In genomic region chr19:54115071-54116063, GRCh38 we compare ENCODE assay signal across 1 cellular context.
TF ChIP-seq lines count a peak whose summit lies in the region.

A gene with protein sequence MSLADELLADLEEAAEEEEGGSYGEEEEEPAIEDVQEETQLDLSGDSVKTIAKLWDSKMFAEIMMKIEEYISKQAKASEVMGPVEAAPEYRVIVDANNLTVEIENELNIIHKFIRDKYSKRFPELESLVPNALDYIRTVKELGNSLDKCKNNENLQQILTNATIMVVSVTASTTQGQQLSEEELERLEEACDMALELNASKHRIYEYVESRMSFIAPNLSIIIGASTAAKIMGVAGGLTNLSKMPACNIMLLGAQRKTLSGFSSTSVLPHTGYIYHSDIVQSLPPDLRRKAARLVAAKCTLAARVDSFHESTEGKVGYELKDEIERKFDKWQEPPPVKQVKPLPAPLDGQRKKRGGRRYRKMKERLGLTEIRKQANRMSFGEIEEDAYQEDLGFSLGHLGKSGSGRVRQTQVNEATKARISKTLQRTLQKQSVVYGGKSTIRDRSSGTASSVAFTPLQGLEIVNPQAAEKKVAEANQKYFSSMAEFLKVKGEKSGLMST (plus strand): TSS chr19:54115754. CDS start chr19:54118279, 2,525 bp downstream.
TFPT (minus strand) TSS chr19:54115657; CDS start chr19:54115269, 388 bp downstream.

TF ChIP-seq in K562, 482 proteins besides CTCF, POLR2A, EP300 and RAD21 (continued from another document and continues in another):
- TF ChIP-seq ARID4B (CRISPR knock-in tag; IDR thresholded peaks at IDR 0.05) (peak; percentile 83), CC2D1A (IDR thresholded peaks at IDR 0.05) (peak; percentile 42; the same call in 1 of the 2 replicates), L3MBTL2 (IDR thresholded peaks at IDR 0.05) (peak; percentile 82), E2F8 (IDR thresholded peaks at IDR 0.05; ENCODE audit: low read depth, partially characterized antibody) (peak; percentile 85), ZNF561 (CRISPR knock-in tag; conservative IDR thresholded peaks at IDR 0.05) (no peak), ZNF79 (CRISPR knock-in tag; IDR thresholded peaks at IDR 0.05; ENCODE audit: low read depth) (no peak), KLF6 (CRISPR knock-in tag; IDR thresholded peaks at IDR 0.05; ENCODE audit: borderline replicate concordance) (no peak; the same call in 1 of the 2 replicates), TAF1 (IDR thresholded peaks at IDR 0.05; ENCODE audit: control insufficient read depth, extremely low read depth, insufficient read depth, low read length, severe bottlenecking) (peak; percentile 79), ZEB2 (IDR thresholded peaks at IDR 0.05) (no peak), ZNF830 (CRISPR knock-in tag; IDR thresholded peaks at IDR 0.05) (0 out of 2 replicates have a peak, but pooled peaks have one; percentile 84), MCM3 (IDR thresholded peaks at IDR 0.05) (no peak), ETV1 (tag; conservative IDR thresholded peaks at IDR 0.05; ENCODE audit: low read depth) (peak; percentile 57; the same call in 1 of the 2 replicates), BCOR (IDR thresholded peaks at IDR 0.05) (peak; percentile 63; the same call in 1 of the 2 replicates), RUNX1 (IDR thresholded peaks at IDR 0.05; ENCODE audit: low read depth) (no peak), TEAD4 (IDR thresholded peaks at IDR 0.05; ENCODE audit: low read length) (no peak), TEAD4 (CRISPR knock-in tag; IDR thresholded peaks at IDR 0.05; ENCODE audit: borderline replicate concordance) (no peak), RBM25 (IDR thresholded peaks at IDR 0.05; ENCODE audit: low read depth, low read length, severe bottlenecking) (peak; percentile 37), CBX5 (IDR thresholded peaks at IDR 0.05; ENCODE audit: borderline replicate concordance, low read depth) (no peak), NR0B1 (IDR thresholded peaks at IDR 0.05; ENCODE audit: partially characterized antibody) (no peak), CREM (IDR thresholded peaks at IDR 0.05; ENCODE audit: low read depth) (peak; percentile 99), PTRF (tag; IDR thresholded peaks at IDR 0.05) (no peak), TFAP4 (CRISPR knock-in tag; IDR thresholded peaks at IDR 0.05; ENCODE audit: borderline replicate concordance) (peak; percentile 86), MECOM (CRISPR knock-in tag; IDR thresholded peaks at IDR 0.05) (no peak), CHCHD3 (CRISPR knock-in tag; IDR thresholded peaks at IDR 0.05) (no peak), ZSCAN32 (CRISPR knock-in tag; IDR thresholded peaks at IDR 0.05) (no peak), DPF2 (IDR thresholded peaks at IDR 0.05) (0 out of 2 replicates have a peak, but pooled peaks have one; percentile 41), ZNF766 (CRISPR knock-in tag; conservative IDR thresholded peaks at IDR 0.05) (peak; percentile 96), RFX5 (IDR thresholded peaks at IDR 0.05; ENCODE audit: low read depth, low read length) (peak; percentile 24; the same call in 1 of the 2 replicates)
- TF ChIP-seq, protein P1, sequence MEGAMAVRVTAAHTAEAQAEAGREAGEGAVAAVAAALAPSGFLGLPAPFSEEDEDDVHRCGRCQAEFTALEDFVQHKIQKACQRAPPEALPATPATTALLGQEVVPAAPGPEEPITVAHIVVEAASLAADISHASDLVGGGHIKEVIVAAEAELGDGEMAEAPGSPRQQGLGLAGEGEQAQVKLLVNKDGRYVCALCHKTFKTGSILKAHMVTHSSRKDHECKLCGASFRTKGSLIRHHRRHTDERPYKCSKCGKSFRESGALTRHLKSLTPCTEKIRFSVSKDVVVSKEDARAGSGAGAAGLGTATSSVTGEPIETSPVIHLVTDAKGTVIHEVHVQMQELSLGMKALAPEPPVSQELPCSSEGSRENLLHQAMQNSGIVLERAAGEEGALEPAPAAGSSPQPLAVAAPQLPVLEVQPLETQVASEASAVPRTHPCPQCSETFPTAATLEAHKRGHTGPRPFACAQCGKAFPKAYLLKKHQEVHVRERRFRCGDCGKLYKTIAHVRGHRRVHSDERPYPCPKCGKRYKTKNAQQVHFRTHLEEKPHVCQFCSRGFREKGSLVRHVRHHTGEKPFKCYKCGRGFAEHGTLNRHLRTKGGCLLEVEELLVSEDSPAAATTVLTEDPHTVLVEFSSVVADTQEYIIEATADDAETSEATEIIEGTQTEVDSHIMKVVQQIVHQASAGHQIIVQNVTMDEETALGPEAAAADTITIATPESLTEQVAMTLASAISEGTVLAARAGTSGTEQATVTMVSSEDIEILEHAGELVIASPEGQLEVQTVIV (CRISPR knock-in tag; IDR thresholded peaks at IDR 0.05; ENCODE audit: borderline replicate concordance), result no peak
- TF ChIP-seq, protein P2, sequence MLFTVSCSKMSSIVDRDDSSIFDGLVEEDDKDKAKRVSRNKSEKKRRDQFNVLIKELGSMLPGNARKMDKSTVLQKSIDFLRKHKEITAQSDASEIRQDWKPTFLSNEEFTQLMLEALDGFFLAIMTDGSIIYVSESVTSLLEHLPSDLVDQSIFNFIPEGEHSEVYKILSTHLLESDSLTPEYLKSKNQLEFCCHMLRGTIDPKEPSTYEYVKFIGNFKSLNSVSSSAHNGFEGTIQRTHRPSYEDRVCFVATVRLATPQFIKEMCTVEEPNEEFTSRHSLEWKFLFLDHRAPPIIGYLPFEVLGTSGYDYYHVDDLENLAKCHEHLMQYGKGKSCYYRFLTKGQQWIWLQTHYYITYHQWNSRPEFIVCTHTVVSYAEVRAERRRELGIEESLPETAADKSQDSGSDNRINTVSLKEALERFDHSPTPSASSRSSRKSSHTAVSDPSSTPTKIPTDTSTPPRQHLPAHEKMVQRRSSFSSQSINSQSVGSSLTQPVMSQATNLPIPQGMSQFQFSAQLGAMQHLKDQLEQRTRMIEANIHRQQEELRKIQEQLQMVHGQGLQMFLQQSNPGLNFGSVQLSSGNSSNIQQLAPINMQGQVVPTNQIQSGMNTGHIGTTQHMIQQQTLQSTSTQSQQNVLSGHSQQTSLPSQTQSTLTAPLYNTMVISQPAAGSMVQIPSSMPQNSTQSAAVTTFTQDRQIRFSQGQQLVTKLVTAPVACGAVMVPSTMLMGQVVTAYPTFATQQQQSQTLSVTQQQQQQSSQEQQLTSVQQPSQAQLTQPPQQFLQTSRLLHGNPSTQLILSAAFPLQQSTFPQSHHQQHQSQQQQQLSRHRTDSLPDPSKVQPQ (CRISPR knock-in tag; IDR thresholded peaks at IDR 0.05; ENCODE audit: borderline replicate concordance), result no peak
- TF ChIP-seq, protein P3, sequence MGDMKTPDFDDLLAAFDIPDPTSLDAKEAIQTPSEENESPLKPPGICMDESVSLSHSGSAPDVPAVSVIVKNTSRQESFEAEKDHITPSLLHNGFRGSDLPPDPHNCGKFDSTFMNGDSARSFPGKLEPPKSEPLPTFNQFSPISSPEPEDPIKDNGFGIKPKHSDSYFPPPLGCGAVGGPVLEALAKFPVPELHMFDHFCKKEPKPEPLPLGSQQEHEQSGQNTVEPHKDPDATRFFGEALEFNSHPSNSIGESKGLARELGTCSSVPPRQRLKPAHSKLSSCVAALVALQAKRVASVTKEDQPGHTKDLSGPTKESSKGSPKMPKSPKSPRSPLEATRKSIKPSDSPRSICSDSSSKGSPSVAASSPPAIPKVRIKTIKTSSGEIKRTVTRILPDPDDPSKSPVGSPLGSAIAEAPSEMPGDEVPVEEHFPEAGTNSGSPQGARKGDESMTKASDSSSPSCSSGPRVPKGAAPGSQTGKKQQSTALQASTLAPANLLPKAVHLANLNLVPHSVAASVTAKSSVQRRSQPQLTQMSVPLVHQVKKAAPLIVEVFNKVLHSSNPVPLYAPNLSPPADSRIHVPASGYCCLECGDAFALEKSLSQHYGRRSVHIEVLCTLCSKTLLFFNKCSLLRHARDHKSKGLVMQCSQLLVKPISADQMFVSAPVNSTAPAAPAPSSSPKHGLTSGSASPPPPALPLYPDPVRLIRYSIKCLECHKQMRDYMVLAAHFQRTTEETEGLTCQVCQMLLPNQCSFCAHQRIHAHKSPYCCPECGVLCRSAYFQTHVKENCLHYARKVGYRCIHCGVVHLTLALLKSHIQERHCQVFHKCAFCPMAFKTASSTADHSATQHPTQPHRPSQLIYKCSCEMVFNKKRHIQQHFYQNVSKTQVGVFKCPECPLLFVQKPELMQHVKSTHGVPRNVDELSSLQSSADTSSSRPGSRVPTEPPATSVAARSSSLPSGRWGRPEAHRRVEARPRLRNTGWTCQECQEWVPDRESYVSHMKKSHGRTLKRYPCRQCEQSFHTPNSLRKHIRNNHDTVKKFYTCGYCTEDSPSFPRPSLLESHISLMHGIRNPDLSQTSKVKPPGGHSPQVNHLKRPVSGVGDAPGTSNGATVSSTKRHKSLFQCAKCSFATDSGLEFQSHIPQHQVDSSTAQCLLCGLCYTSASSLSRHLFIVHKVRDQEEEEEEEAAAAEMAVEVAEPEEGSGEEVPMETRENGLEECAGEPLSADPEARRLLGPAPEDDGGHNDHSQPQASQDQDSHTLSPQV (IDR thresholded peaks at IDR 0.05), result peak; percentile 90
- TF ChIP-seq, protein P4, sequence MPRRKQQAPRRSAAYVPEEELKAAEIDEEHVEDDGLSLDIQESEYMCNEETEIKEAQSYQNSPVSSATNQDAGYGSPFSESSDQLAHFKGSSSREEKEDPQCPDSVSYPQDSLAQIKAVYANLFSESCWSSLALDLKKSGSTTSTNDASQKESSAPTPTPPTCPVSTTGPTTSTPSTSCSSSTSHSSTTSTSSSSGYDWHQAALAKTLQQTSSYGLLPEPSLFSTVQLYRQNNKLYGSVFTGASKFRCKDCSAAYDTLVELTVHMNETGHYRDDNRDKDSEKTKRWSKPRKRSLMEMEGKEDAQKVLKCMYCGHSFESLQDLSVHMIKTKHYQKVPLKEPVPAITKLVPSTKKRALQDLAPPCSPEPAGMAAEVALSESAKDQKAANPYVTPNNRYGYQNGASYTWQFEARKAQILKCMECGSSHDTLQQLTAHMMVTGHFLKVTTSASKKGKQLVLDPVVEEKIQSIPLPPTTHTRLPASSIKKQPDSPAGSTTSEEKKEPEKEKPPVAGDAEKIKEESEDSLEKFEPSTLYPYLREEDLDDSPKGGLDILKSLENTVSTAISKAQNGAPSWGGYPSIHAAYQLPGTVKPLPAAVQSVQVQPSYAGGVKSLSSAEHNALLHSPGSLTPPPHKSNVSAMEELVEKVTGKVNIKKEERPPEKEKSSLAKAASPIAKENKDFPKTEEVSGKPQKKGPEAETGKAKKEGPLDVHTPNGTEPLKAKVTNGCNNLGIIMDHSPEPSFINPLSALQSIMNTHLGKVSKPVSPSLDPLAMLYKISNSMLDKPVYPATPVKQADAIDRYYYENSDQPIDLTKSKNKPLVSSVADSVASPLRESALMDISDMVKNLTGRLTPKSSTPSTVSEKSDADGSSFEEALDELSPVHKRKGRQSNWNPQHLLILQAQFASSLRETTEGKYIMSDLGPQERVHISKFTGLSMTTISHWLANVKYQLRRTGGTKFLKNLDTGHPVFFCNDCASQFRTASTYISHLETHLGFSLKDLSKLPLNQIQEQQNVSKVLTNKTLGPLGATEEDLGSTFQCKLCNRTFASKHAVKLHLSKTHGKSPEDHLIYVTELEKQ (CRISPR knock-in tag; IDR thresholded peaks at IDR 0.05), result no peak
